Comparison of ENCODE assay signal across 8 cellular contexts in the genomic region with DNA sequence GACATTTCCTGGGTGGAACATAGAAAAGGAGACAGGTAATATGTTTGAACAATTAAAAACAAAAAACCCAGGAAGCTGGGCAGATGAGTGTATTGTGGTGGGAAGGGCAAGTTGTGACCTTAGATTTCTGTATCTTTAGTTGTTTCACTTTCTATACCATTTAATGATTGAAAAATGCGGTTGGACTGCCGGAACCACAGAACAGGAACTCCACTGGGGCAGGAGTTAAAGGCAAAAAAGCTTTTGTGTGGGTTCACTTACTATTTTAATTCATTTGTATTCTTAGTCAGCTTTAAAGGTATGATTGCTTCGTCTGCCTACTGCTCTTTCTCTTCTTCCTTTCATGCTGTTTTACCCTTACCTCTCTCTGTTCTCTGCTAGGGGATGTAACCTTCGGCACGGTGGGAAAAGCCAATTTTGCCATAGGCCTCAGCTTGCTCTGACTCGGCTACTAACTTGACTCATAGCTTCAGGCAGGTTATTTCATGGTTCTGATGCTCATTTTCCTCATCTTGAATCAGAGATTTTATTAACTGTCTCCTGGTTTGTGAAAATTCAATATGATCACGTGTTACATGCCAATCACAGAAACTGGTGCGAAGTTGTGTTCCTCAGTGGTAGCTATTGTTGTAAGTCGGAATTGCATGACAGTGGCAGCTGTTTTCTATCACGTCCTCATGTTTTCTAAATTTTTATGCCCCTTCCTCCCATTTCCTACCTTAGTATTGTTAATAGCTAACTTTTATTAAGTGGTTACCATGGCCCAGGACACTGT. TPM values are rescaled to one million over a fixed set of nuclear protein-coding genes. Genes with fewer than 3 reads are reported as not detected.
DNase-seq lines count a peak whose midpoint lies in the region; ATAC-seq, FAIRE-seq and TF ChIP-seq lines count a peak whose summit lies in the region.

No MANE protein-coding gene starts in this region.

- ATAC-seq in GM18907 (IDR thresholded peaks at IDR 0.05; ENCODE audit: unreplicated experiment) (peak; percentile 60), HG02943 (IDR thresholded peaks at IDR 0.05; ENCODE audit: low read depth, unreplicated experiment) (peak; percentile 55)

- TF ChIP-seq CTCF in bronchial epithelial cell (IDR thresholded peaks at IDR 0.05; ENCODE audit: insufficient read depth, low read length, severe bottlenecking) (no peak), A673 (conservative IDR thresholded peaks at IDR 0.05; ENCODE audit: low read depth, low read length) (no peak)

- intact Hi-C loops in A673 (cut with micrococcal nuclease; ENCODE audit: unreplicated experiment) = no loop called here

- no peaks in the 10 kb centered on the region for H3K9me3 ChIP-seq in A673 (ENCODE audit: low read depth, low read length, poor library complexity, severe bottlenecking)

- no peaks in the 10 kb centered on the region for H3K4me1 ChIP-seq in A673 (ENCODE audit: insufficient read depth, low read length, poor library complexity, severe bottlenecking)

- no peak overlapping the region for H3K27ac ChIP-seq in A673 (ENCODE audit: low read depth, low read length, poor library complexity, severe bottlenecking)

- no peak overlapping the region for H3K4me3 ChIP-seq in bronchial epithelial cell (ENCODE audit: low read depth, low read length)
- H3K4me3 ChIP-seq in A673 (ENCODE audit: low read depth, low read length, poor library complexity, severe bottlenecking) = no peak overlapping the region

- no TSS peak for BruUV-seq in A673 (replicated peaks; lab: Mats Ljungman, UMichigan)

- CTCF ChIA-PET in A673 (lab: Charles Lee) = no interaction called here

- H3K27me3 ChIP-seq in bronchial epithelial cell (ENCODE audit: control insufficient read depth, insufficient read depth, low read length) (no peaks in the 10 kb centered on the region), A673 (replicated peaks; ENCODE audit: insufficient read depth, low read depth, low read length, poor library complexity) (peaks cover 21% of the 10 kb centered on the region)

- POLR2A ChIA-PET in A673 (lab: Charles Lee; ENCODE audit: low non-redundant PET) = no interaction called here

- FAIRE-seq in RCC 7860 (lab: Jason Lieb, UNC) (peak; percentile 83), bronchial epithelial cell (lab: Jason Lieb, UNC) (no peak)

- H3K36me3 ChIP-seq in bronchial epithelial cell (ENCODE audit: control insufficient read depth, insufficient read depth, low read length) = no peaks in the 10 kb centered on the region
- H3K36me3 ChIP-seq in A673 (ENCODE audit: insufficient read depth, low read length, poor library complexity, severe bottlenecking) = no peaks in the 10 kb centered on the region

- DNase-seq in RCC 7860 (ENCODE audit: low spot score) = peak; percentile 41
- DNase-seq in bronchial epithelial cell (ENCODE audit: low read depth) = peak; percentile 85
- peak; percentile 19 to 46 for DNase-seq in stimulated activated CD8-positive, alpha-beta memory T cell treated with anti-CD3 and anti-CD28 coated beads, Interleukin-4, amount 100 ng/mL, for 4 hours (ENCODE audit: low read depth in 2 of 2, low spot score in 1 of 2)
- DNase-seq in NCI-H2196 (lab: John Stamatoyannopoulos, UW; ENCODE audit: unreplicated experiment) = no peak
- DNase-seq in A673 (ENCODE audit: low spot score) = no peak
- DNase-seq in NCI-H146 (lab: John Stamatoyannopoulos, UW) = no peak

RNA-seq across cellular contexts. Expression of gene MCTP2, which starts 1.6 kb away (rescaled TPM):
- total RNA-seq in bronchial epithelial cell (15.9 and 20.0 TPM in 2 replicates), A673 (2021) (0.19 and 0.33 TPM in 2 replicates)

Comparison
In these comparisons a context has a peak if more than half of its experiments do, and no peak if none do; other contexts are left out.
1. DNase-seq: peak in RCC 7860 (single experiment), bronchial epithelial cell (single experiment) and stimulated activated CD8-positive, alpha-beta memory T cell treated with anti-CD3 and anti-CD28 coated beads, Interleukin-4, amount 100 ng/mL, for 4 hours (2 of 2); none in NCI-H2196 (single experiment), A673 (single experiment) and NCI-H146 (single experiment).
2. RNA of gene MCTP2, which starts 1.6 kb away (total RNA-seq): 15.9 to 20.0 TPM in bronchial epithelial cell; 0.19 to 0.33 TPM in A673; every median in the first group is over 10 times any median in the second.